Comparison of ENCODE assay signal across 8 cellular contexts in the genomic region with DNA sequence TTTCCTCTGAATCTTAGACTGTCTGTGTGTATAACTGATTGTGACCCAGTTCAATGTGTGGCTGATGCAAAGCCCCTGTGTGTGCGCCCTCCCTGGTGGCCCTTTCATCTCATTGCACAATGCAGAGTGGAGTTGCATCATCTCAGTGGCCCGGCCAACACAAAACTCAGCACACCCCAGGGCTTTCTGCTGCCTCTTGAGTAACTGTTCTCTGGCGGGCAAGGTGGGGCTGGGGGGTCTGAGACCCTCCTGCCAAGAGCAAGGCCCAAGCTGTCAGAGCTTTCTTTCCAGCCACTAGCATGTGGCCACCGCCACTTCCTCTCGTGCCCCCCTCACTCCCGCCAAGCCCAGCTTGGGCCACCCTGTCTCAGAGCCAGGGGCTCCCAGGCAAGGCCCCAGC.
DNase-seq lines count a peak whose midpoint lies in the region; ATAC-seq and TF ChIP-seq lines count a peak whose summit lies in the region.
"Had no signal": no experiment of that assay in that cellular context is flagged by ENCODE, and none has a peak within 500 bp of the region (broad histone marks: within the 10 kb centered on the region; RNA-seq: fewer than 3 reads in every experiment).

No MANE protein-coding gene starts in this region.

- ATAC-seq in HG03469 (IDR thresholded peaks at IDR 0.05; ENCODE audit: unreplicated experiment): no peak

- H3K36me3 Mint-ChIP-seq in glutamatergic neuron (ENCODE audit: unreplicated experiment) (peaks cover 12% of the 10 kb centered on the region), endothelial cell (ENCODE audit: low read depth, unreplicated experiment) (no peaks in the 10 kb centered on the region)

- TF ChIP-seq CTCF in glutamatergic neuron (IDR thresholded peaks at IDR 0.05; ENCODE audit: partially characterized antibody, unreplicated experiment) (no peak), endothelial cell (IDR thresholded peaks at IDR 0.05; ENCODE audit: unreplicated experiment) (no peak)

- DNase-seq in HT1080 (ENCODE audit: low read depth): peak; percentile 26
- DNase-seq in SKM-1 (lab: John Stamatoyannopoulos, UW; ENCODE audit: unreplicated experiment): peak; percentile 70
- peak; percentile 53 for DNase-seq in glutamatergic neuron
- peak; percentile 40 for DNase-seq in stromal cell of bone marrow (ENCODE audit: low read depth)
- DNase-seq in endothelial cell (ENCODE audit: low spot score): no peak
- DNase-seq in GDM1 (lab: John Stamatoyannopoulos, UW): no peak
- DNase-seq: activated CD4-positive, alpha-beta T cell treated with anti-CD3 and anti-CD28 coated beads, Interleukin-2, amount 10 ng/mL, durations not matched to agents 7 days and 5 days had no signal

- H3K27ac Mint-ChIP-seq in glutamatergic neuron (ENCODE audit: unreplicated experiment): peak overlapping the region; percentile 93
- no peak overlapping the region for H3K27ac Mint-ChIP-seq in endothelial cell (ENCODE audit: unreplicated experiment)
- H3K27ac Mint-ChIP-seq: activated CD4-positive, alpha-beta T cell treated with anti-CD3 and anti-CD28 coated beads, Interleukin-2, amount 10 ng/mL, durations not matched to agents 7 days and 5 days had no signal

- H3K27me3 Mint-ChIP-seq in glutamatergic neuron (ENCODE audit: unreplicated experiment) (peaks cover 8% of the 10 kb centered on the region), endothelial cell (ENCODE audit: unreplicated experiment) (peaks cover 10% of the 10 kb centered on the region)

- H3K9me3 Mint-ChIP-seq in glutamatergic neuron (ENCODE audit: unreplicated experiment) (peaks cover 8% of the 10 kb centered on the region), endothelial cell (ENCODE audit: unreplicated experiment) (no peaks in the 10 kb centered on the region)
- H3K9me3 Mint-ChIP-seq: activated CD4-positive, alpha-beta T cell treated with anti-CD3 and anti-CD28 coated beads, Interleukin-2, amount 10 ng/mL, durations not matched to agents 7 days and 5 days had no signal

- H3K4me3 Mint-ChIP-seq in glutamatergic neuron (ENCODE audit: unreplicated experiment) (no peak overlapping the region), endothelial cell (ENCODE audit: unreplicated experiment) (no peak overlapping the region)
- H3K4me3 Mint-ChIP-seq: activated CD4-positive, alpha-beta T cell treated with anti-CD3 and anti-CD28 coated beads, Interleukin-2, amount 10 ng/mL, durations not matched to agents 7 days and 5 days had no signal

- peaks cover 11% of the 10 kb centered on the region for H3K4me1 Mint-ChIP-seq in glutamatergic neuron (ENCODE audit: low read depth, unreplicated experiment)
- H3K4me1 Mint-ChIP-seq in endothelial cell (ENCODE audit: unreplicated experiment): peaks cover 6% of the 10 kb centered on the region

Comparison
In these comparisons a context has a peak if more than half of its experiments do, and no peak if none do; other contexts are left out.
1. DNase-seq: peak in HT1080 (single experiment), SKM-1 (single experiment), glutamatergic neuron (single experiment) and stromal cell of bone marrow (single experiment); none in endothelial cell (single experiment) and GDM1 (single experiment).